In the genomic region with DNA sequence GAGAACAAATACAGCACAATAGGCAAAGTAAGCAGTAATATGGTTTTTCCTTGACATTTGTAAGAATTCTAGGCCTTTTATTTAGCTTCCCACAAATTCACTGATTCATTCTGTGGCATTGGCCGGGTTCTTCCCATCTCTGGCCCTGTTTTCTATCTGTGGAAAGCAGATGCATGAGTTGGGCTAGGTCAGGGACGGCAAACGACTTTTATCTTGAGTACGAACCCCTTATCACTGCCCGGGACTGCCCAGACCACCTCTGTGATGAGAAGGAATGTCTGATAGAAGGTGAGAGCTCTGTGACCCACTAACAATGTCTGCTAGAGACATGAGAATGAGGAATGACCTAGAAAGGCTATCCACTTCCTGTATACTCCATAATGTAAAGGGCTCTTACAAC, we compare ENCODE assay signal across 20 cellular contexts. TPM values are rescaled to one million over a fixed set of nuclear protein-coding genes. Genes with fewer than 3 reads are reported as not detected.
DNase-seq lines count a peak whose midpoint lies in the region; FAIRE-seq and TF ChIP-seq lines count a peak whose summit lies in the region.
"Had no signal": no experiment of that assay in that cellular context is flagged by ENCODE, and none has a peak within 500 bp of the region (broad histone marks: within the 10 kb centered on the region; RNA-seq: fewer than 3 reads in every experiment).

No MANE protein-coding gene starts in this region.

- no peaks in the 10 kb centered on the region for H3K9me3 Mint-ChIP-seq in CD14-positive monocyte
- H3K9me3 Mint-ChIP-seq in endodermal cell: peaks cover 2% of the 10 kb centered on the region
- H3K9me3 Mint-ChIP-seq in osteocyte (ENCODE audit: unreplicated experiment): no peaks in the 10 kb centered on the region
- H3K9me3 Mint-ChIP-seq: IgD-negative memory B cell had no signal

- H3K4me1 ChIP-seq in OCI-LY3 (ENCODE audit: low read length): peaks cover 57% of the 10 kb centered on the region
- H3K4me1 ChIP-seq in endodermal cell (ENCODE audit: control insufficient read depth, insufficient read depth, low read length): peaks cover 22% of the 10 kb centered on the region
- no peaks in the 10 kb centered on the region for H3K4me1 ChIP-seq in thyroid gland

- no peak for TF ChIP-seq POLR2A in thyroid gland (IDR thresholded peaks at IDR 0.05)

- H3K27me3 ChIP-seq in OCI-LY3 (ENCODE audit: low read depth, low read length) (no peaks in the 10 kb centered on the region), endodermal cell (ENCODE audit: control insufficient read depth, insufficient read depth, low read length, poor library complexity, severe bottlenecking) (no peaks in the 10 kb centered on the region), thyroid gland (no peaks in the 10 kb centered on the region)
- H3K27me3 ChIP-seq: ovary, Peyer's patch, tibial artery had no signal

- no peaks in the 10 kb centered on the region for H3K36me3 Mint-ChIP-seq in CD14-positive monocyte
- no peaks in the 10 kb centered on the region for H3K36me3 Mint-ChIP-seq in endodermal cell (ENCODE audit: low read depth)
- H3K36me3 Mint-ChIP-seq in osteocyte (ENCODE audit: unreplicated experiment): no peaks in the 10 kb centered on the region

- TF ChIP-seq CTCF in CD14-positive monocyte (IDR thresholded peaks at IDR 0.05) (no peak), OCI-LY3 (IDR thresholded peaks at IDR 0.05; ENCODE audit: low read depth, low read length) (no peak), endodermal cell (conservative IDR thresholded peaks at IDR 0.05) (no peak), osteocyte (IDR thresholded peaks at IDR 0.05) (no peak), thyroid gland (IDR thresholded peaks at IDR 0.05) (no peak)

- H3K4me2 ChIP-seq in OCI-LY3 (ENCODE audit: low read length): peak overlapping the region; percentile 58

- no peaks in the 10 kb centered on the region for H3K9me3 ChIP-seq in OCI-LY3 (ENCODE audit: insufficient read depth, low read length)
- peaks cover 12% of the 10 kb centered on the region for H3K9me3 ChIP-seq in endodermal cell (ENCODE audit: control insufficient read depth, low read length)
- H3K9me3 ChIP-seq in thyroid gland: no peaks in the 10 kb centered on the region
- H3K9me3 ChIP-seq: mucosa of descending colon, ovary, Peyer's patch, tibial artery had no signal

- no peaks in the 10 kb centered on the region for H3K36me3 ChIP-seq in OCI-LY3 (replicated peaks; ENCODE audit: low read depth, low read length)
- no peaks in the 10 kb centered on the region for H3K36me3 ChIP-seq in endodermal cell (ENCODE audit: control insufficient read depth, insufficient read depth, low read length)
- no peaks in the 10 kb centered on the region for H3K36me3 ChIP-seq in thyroid gland
- H3K36me3 ChIP-seq: ovary, Peyer's patch, tibial artery had no signal

- intact Hi-C loops in CD14-positive monocyte (cut with micrococcal nuclease) (loop anchor here (10.0 kb wide), 2 partner anchors 46 to 54 kb away; no protein-coding TSS in a partner anchor), thyroid gland (cut with DNase I) (no loop called here)

- peak overlapping the region; percentile 89 for H3K27ac ChIP-seq in OCI-LY3 (ENCODE audit: low read length)
- H3K27ac ChIP-seq in endodermal cell (ENCODE audit: low read depth, low read length): no peak overlapping the region
- H3K27ac ChIP-seq in thyroid gland: no peak overlapping the region
- H3K27ac ChIP-seq: ovary, tibial artery had no signal

- H3K27me3 Mint-ChIP-seq in CD14-positive monocyte (ENCODE audit: low read depth in 3 of 3) (peaks cover 0 to 4% (median 3%) of the 10 kb centered on the region in 3 donors), endodermal cell (ENCODE audit: insufficient read depth) (no peaks in the 10 kb centered on the region), osteocyte (ENCODE audit: unreplicated experiment) (no peaks in the 10 kb centered on the region)
- H3K27me3 Mint-ChIP-seq: IgD-negative memory B cell had no signal

- no peaks in the 10 kb centered on the region for H3K79me2 ChIP-seq in OCI-LY3 (ENCODE audit: low read length)

- no peak overlapping the region for H2AFZ ChIP-seq in OCI-LY3 (ENCODE audit: low read depth, low read length)

- peak overlapping the region; percentile 58; the same call in 1 of the 2 replicates for H3K9ac ChIP-seq in OCI-LY3 (ENCODE audit: low read length)
- H3K9ac ChIP-seq in endodermal cell (ENCODE audit: extremely low read depth, low read length, poor library complexity, severe bottlenecking): no peak overlapping the region

- DNase-seq in CD14-positive monocyte (ENCODE audit: low spot score) (no peak), GM19239 (ENCODE audit: insufficient read length, low spot score) (no peak), endodermal cell (no peak), osteocyte (ENCODE audit: extremely low spot score, unreplicated experiment) (no peak), thyroid gland (no peak), SW 1271 (lab: John Stamatoyannopoulos, UW) (no peak), GM19240 (ENCODE audit: insufficient read length, low spot score) (no peak)
- DNase-seq: activated CD8-positive, alpha-beta memory T cell treated with anti-CD3 and anti-CD28 coated beads, Interleukin-2, amount 50 U/mL, for 48 hours; central memory CD4-positive, alpha-beta T cell; effector memory CD4-positive, alpha-beta T cell; hypothalamus; mucosa of descending colon; NCI-H1092 treated with DMSO at 0.1 percent for 48 hours; ovary; Peyer's patch; stimulated activated CD4-positive, alpha-beta T cell treated with anti-CD3 and anti-CD28 coated beads, Interleukin-4, amount 100 ng/mL, for 1 hour; tibial artery had no signal

- H4K20me1 ChIP-seq in OCI-LY3 (ENCODE audit: insufficient read depth, low read length): no peaks in the 10 kb centered on the region

- H3K4me1 Mint-ChIP-seq in CD14-positive monocyte (peaks cover 48% of the 10 kb centered on the region), endodermal cell (peaks cover 11% of the 10 kb centered on the region), osteocyte (ENCODE audit: unreplicated experiment) (peaks cover 23% of the 10 kb centered on the region)

- 55 to 75% methylated on average over 4 to 5 of the region's 5 CpGs for WGBS in endodermal cell (ENCODE audit: insufficient coverage in 1 of 2, insufficient read length in 1 of 2), 2 experiments
- 75 to 83% methylated on average over 5 of the region's 5 CpGs for WGBS in thyroid gland, 2 donors

- FAIRE-seq in GM19239 (lab: Jason Lieb, UNC): peak; percentile 62
- FAIRE-seq: G401.6 had no signal

- H3K27ac Mint-ChIP-seq in CD14-positive monocyte: peak overlapping the region in 4 of 7 donors; percentile 35 to 58 (median 51)
- H3K27ac Mint-ChIP-seq in endodermal cell: peak overlapping the region; percentile 60
- no peak overlapping the region for H3K27ac Mint-ChIP-seq in osteocyte (ENCODE audit: unreplicated experiment)

- H3K4me3 Mint-ChIP-seq in CD14-positive monocyte (no peak overlapping the region), endodermal cell (no peak overlapping the region), osteocyte (ENCODE audit: unreplicated experiment) (no peak overlapping the region)
- H3K4me3 Mint-ChIP-seq: IgD-negative memory B cell had no signal

- no peak overlapping the region for H3K4me3 ChIP-seq in OCI-LY3 (ENCODE audit: low read length)
- peak overlapping the region; percentile 11 for H3K4me3 ChIP-seq in endodermal cell (ENCODE audit: low read length)
- no peak overlapping the region for H3K4me3 ChIP-seq in thyroid gland (replicated peaks in 1 of 3)
- H3K4me3 ChIP-seq: mucosa of descending colon, ovary, Peyer's patch, tibial artery had no signal

RNA-seq across cellular contexts. Expression of gene ADAM19, which starts 35.4 kb away (rescaled TPM):
- 1 to 10 TPM; 3.0 to 6.2 TPM for polyA plus RNA-seq in CD14-positive monocyte
- total RNA-seq in endodermal cell (100 to 1,000 TPM in 1 of 2 donors, 10 to 100 TPM in 1; 96.1 to 119 TPM), osteocyte (62.2 and 64.5 TPM in 2 replicates), thyroid gland (10 to 100 TPM in 2 of 4 donors, 1 to 10 TPM in 2; 6.4 to 15.2 (median 10.0) TPM)
- 46.1 TPM for polyA plus RNA-seq in endodermal cell (2013, experiment 1 of 2)
- polyA plus RNA-seq in endodermal cell (2013, experiment 2 of 2): 63.4 TPM

RNA-seq across cellular contexts. Expression of gene SOX30, which starts 41.2 kb away (rescaled TPM):
- under 1 TPM; 0.12 to 0.22 TPM for polyA plus RNA-seq in CD14-positive monocyte
- total RNA-seq in endodermal cell (under 1 TPM in 1 of 2 donors, not detected in 1; 0.48 TPM), osteocyte (not detected in 2 replicates), thyroid gland (under 1 TPM in 2 of 4 donors, not detected in 2; 0.11 to 0.27 TPM)
- 0.07 TPM for polyA plus RNA-seq in endodermal cell (2013, experiment 1 of 2)
- 0.12 TPM for polyA plus RNA-seq in endodermal cell (2013, experiment 2 of 2)
